ENCODE assay signal across 14 cellular contexts in the genomic region with DNA sequence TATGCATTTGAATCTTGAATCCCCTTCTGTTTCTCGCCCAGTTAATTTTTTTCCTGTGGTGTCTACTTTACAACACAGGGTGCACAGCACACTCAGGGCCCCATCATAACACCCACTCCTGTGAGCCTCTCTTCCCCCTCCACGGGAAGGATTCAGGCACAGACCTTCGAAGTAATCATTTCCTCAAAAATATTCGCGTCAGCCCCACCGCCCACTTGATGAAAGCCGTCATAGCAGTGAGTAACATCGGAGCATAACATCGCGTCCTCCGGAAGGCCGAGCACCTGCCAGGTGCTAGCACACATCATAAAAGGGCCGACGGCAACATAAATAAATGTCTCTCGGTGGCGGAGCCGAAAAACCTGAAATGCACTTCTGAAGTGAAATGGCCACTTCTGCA.
A peak's percentile ranks its signal among the peaks of the same experiment; 100 is the strongest.
DNase-seq lines count a peak whose midpoint lies in the region; ATAC-seq lines count a peak whose summit lies in the region.
"Had no signal": no experiment of that assay in that cellular context is flagged by ENCODE, and none has a peak within 500 bp of the region (broad histone marks: within the 10 kb centered on the region; RNA-seq: fewer than 3 reads in every experiment).

No MANE protein-coding gene starts in this region.

- H3K27ac Mint-ChIP-seq in effector memory CD8-positive, alpha-beta T cell: no peak overlapping the region
- H3K27ac Mint-ChIP-seq: dendritic cell treated with granulocyte-macrophage colony-stimulating factor and Interleukin-4, amounts not matched to agents 40 ng/mL and 50 ng/mL, for 4 days; H9 had no signal

- no peaks in the 10 kb centered on the region for H3K9me3 Mint-ChIP-seq in effector memory CD8-positive, alpha-beta T cell
- H3K9me3 Mint-ChIP-seq: dendritic cell treated with granulocyte-macrophage colony-stimulating factor and Interleukin-4, amounts not matched to agents 40 ng/mL and 50 ng/mL, for 4 days; H9 had no signal

- DNase-seq in KG1 (lab: John Stamatoyannopoulos, UW) (peak; percentile 81), cerebellar cortex (ENCODE audit: low spot score) (no peak), GM19240 (ENCODE audit: insufficient read length, low spot score) (no peak)
- peak; percentile 1 to 17 for DNase-seq in activated CD8-positive, alpha-beta memory T cell treated with anti-CD3 and anti-CD28 coated beads for 1 hour (ENCODE audit: extremely low read depth in 1 of 2, low read depth in 1 of 2)
- DNase-seq in effector memory CD8-positive, alpha-beta T cell: no peak
- DNase-seq in stimulated activated CD8-positive, alpha-beta memory T cell treated with anti-CD3 and anti-CD28 coated beads, Interleukin-15, amount 100 ng/mL, for 4 hours (ENCODE audit: low read depth in 2 of 2): peak; percentile 13 to 71
- DNase-seq: H9, mucosa of descending colon, NCI-H1105 treated with DMSO at 0.1 percent for 48 hours, PC-9, WERI-Rb-1 had no signal

- no peaks in the 10 kb centered on the region for H3K36me3 Mint-ChIP-seq in effector memory CD8-positive, alpha-beta T cell (ENCODE audit: insufficient read depth)

- H3K4me1 Mint-ChIP-seq in effector memory CD8-positive, alpha-beta T cell (ENCODE audit: low read depth in 2 of 2): peaks cover 3 to 16% of the 10 kb centered on the region in 2 donors
- H3K4me1 Mint-ChIP-seq: H9 had no signal

- peak overlapping the region in 1 of 2 donors; percentile 38 for H3K4me3 Mint-ChIP-seq in effector memory CD8-positive, alpha-beta T cell
- H3K4me3 Mint-ChIP-seq: dendritic cell treated with granulocyte-macrophage colony-stimulating factor and Interleukin-4, amounts not matched to agents 40 ng/mL and 50 ng/mL, for 4 days; H9 had no signal

- peak; percentile 16 for ATAC-seq in effector memory CD8-positive, alpha-beta T cell (replicated peaks)
- ATAC-seq in GM18520 (IDR thresholded peaks at IDR 0.05; ENCODE audit: unreplicated experiment) (no peak), GM19328 (IDR thresholded peaks at IDR 0.05; ENCODE audit: unreplicated experiment) (no peak)
- ATAC-seq: mucosa of descending colon had no signal

- H3K27me3 Mint-ChIP-seq in effector memory CD8-positive, alpha-beta T cell: peaks cover 0 to 6% of the 10 kb centered on the region in 2 donors

Comparison
In these comparisons a context has a peak if more than half of its experiments do, and no peak if none do; other contexts are left out.
1. DNase-seq: peak in KG1 (single experiment), activated CD8-positive, alpha-beta memory T cell treated with anti-CD3 and anti-CD28 coated beads for 1 hour (2 of 2) and stimulated activated CD8-positive, alpha-beta memory T cell treated with anti-CD3 and anti-CD28 coated beads, Interleukin-15, amount 100 ng/mL, for 4 hours (2 of 2); none in effector memory CD8-positive, alpha-beta T cell (0 of 3), cerebellar cortex (single experiment) and GM19240 (single experiment).